In the genomic region with DNA sequence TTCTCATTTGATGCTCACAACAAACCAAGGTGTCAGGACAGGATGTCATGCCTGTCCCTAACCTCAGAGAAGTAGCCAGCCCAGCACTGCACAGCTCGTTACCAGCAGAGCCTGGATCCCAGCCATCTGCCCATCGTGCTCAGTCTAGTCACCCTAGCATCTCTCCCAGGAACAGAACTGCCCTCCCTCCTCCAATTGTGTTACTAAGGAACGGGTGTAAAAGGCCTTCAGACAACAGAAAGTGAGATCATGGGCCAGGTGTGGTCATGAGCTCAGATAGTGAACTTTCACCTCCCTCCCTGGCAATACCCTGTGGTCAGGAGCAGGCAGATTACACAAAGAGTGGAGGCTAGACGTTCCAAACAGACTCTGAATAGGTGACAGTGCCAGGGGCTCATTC, we compare ENCODE assay signal across 11 cellular contexts.
A peak's percentile ranks its signal among the peaks of the same experiment; 100 is the strongest.
DNase-seq lines count a peak whose midpoint lies in the region; ATAC-seq and TF ChIP-seq lines count a peak whose summit lies in the region.
"Had no signal": no experiment of that assay in that cellular context is flagged by ENCODE, and none has a peak within 500 bp of the region (broad histone marks: within the 10 kb centered on the region; RNA-seq: fewer than 3 reads in every experiment).

No MANE protein-coding gene starts in this region.

- no peaks in the 10 kb centered on the region for H3K36me3 Mint-ChIP-seq in T-helper 2 cell treated with Interferon-gamma antibody and Interleukin-4, amounts not matched to agents 5 μg/mL and 100 μg/mL, for 36 hours (ENCODE audit: low read depth)

- H3K27me3 Mint-ChIP-seq in T-helper 2 cell treated with Interferon-gamma antibody and Interleukin-4, amounts not matched to agents 5 μg/mL and 100 μg/mL, for 36 hours (ENCODE audit: low read depth), result no peaks in the 10 kb centered on the region

- H3K27me3 ChIP-seq in Peyer's patch (no peaks in the 10 kb centered on the region), gastroesophageal sphincter (no peaks in the 10 kb centered on the region), thoracic aorta (replicated peaks; ENCODE audit: insufficient read depth) (no peaks in the 10 kb centered on the region)

- TF ChIP-seq POLR2A in Peyer's patch (IDR thresholded peaks at IDR 0.05), result peak in 1 of 2 donors; percentile 34
- no peak for TF ChIP-seq POLR2A in gastroesophageal sphincter (IDR thresholded peaks at IDR 0.05)

- H3K36me3 ChIP-seq in Peyer's patch (no peaks in the 10 kb centered on the region), gastroesophageal sphincter (no peaks in the 10 kb centered on the region), thoracic aorta (no peaks in the 10 kb centered on the region)

- peak; percentile 8 for ATAC-seq in gastroesophageal sphincter
- no peak for ATAC-seq in thoracic aorta (ENCODE audit: insufficient number of reproducible peaks, low FRiP score, low read depth)
- no peak for ATAC-seq in GM21723 (IDR thresholded peaks at IDR 0.05; ENCODE audit: unreplicated experiment)

- no peak for TF ChIP-seq CTCF in Peyer's patch (IDR thresholded peaks at IDR 0.05)
- TF ChIP-seq CTCF in gastroesophageal sphincter (IDR thresholded peaks at IDR 0.05), result no peak
- no peak for TF ChIP-seq CTCF in thoracic aorta (IDR thresholded peaks at IDR 0.05)

- no peaks in the 10 kb centered on the region for H3K9me3 ChIP-seq in Peyer's patch
- no peaks in the 10 kb centered on the region for H3K9me3 ChIP-seq in gastroesophageal sphincter
- H3K9me3 ChIP-seq in thoracic aorta, result no peaks in the 10 kb centered on the region

- H3K27ac ChIP-seq in Peyer's patch (peak overlapping the region in 2 of 4 donors; percentile 12 to 55), gastroesophageal sphincter (peak overlapping the region; percentile 22 to 97 (median 93)), thoracic aorta (peak overlapping the region; percentile 51 to 100)
- H3K27ac ChIP-seq: SK-N-MC had no signal

- TF ChIP-seq EP300 in gastroesophageal sphincter (IDR thresholded peaks at IDR 0.05), result no peak

- H3K4me1 ChIP-seq in Peyer's patch, result peaks cover 0 to 52% (median 0%) of the 10 kb centered on the region in 4 donors
- peaks cover 15 to 78% (median 29%) of the 10 kb centered on the region in 3 donors for H3K4me1 ChIP-seq in gastroesophageal sphincter
- peaks cover 32 to 74% of the 10 kb centered on the region in 2 donors for H3K4me1 ChIP-seq in thoracic aorta (ENCODE audit: control insufficient read depth in 1 of 2, low read depth in 2 of 2)

- no peak overlapping the region for H3K4me3 ChIP-seq in Peyer's patch
- H3K4me3 ChIP-seq in gastroesophageal sphincter, result no peak overlapping the region
- H3K4me3 ChIP-seq in thoracic aorta, result no peak overlapping the region
- H3K4me3 ChIP-seq: SK-N-MC had no signal

- H3K4me3 Mint-ChIP-seq in T-helper 2 cell treated with Interferon-gamma antibody and Interleukin-4, amounts not matched to agents 5 μg/mL and 100 μg/mL, for 36 hours, result no peak overlapping the region

- peaks cover 13% of the 10 kb centered on the region for H3K4me1 Mint-ChIP-seq in T-helper 2 cell treated with Interferon-gamma antibody and Interleukin-4, amounts not matched to agents 5 μg/mL and 100 μg/mL, for 36 hours (ENCODE audit: low read depth)

- no peak overlapping the region for H3K27ac Mint-ChIP-seq in T-helper 2 cell treated with Interferon-gamma antibody and Interleukin-4, amounts not matched to agents 5 μg/mL and 100 μg/mL, for 36 hours

- 18 to 44% methylated on average over 2 of the region's 4 CpGs for WGBS in gastroesophageal sphincter (ENCODE audit: low coverage in 1 of 2), 2 donors

- H3K9me3 Mint-ChIP-seq in T-helper 2 cell treated with Interferon-gamma antibody and Interleukin-4, amounts not matched to agents 5 μg/mL and 100 μg/mL, for 36 hours, result no peaks in the 10 kb centered on the region

- peak; percentile 20 for DNase-seq in T-helper 2 cell treated with Interferon-gamma antibody and Interleukin-4, amounts not matched to agents 5 μg/mL and 100 μg/mL, for 36 hours (ENCODE audit: low spot score)
- DNase-seq in T-helper 2 cell, result no peak
- peak in 2 of 3 donors; percentile 70 to 84 for DNase-seq in Peyer's patch
- no peak for DNase-seq in thoracic aorta (ENCODE audit: low spot score)
- DNase-seq in retina, result no peak
- no peak for DNase-seq in NCI-H2227 treated with DMSO at 0.1 percent for 48 hours (lab: John Stamatoyannopoulos, UW)
- DNase-seq: activated CD8-positive, alpha-beta memory T cell treated with anti-CD3 and anti-CD28 coated beads, Interleukin-2, amount 50 U/mL, for 4 hours; NCI-H2081 treated with DMSO at 0.1 percent for 48 hours had no signal

Comparison
In these comparisons a context has a peak if more than half of its experiments do, and no peak if none do; other contexts are left out.
1. DNase-seq: peak in T-helper 2 cell treated with Interferon-gamma antibody and Interleukin-4, amounts not matched to agents 5 μg/mL and 100 μg/mL, for 36 hours (single experiment) and Peyer's patch (2 of 3); none in T-helper 2 cell (0 of 5), thoracic aorta (single experiment), retina (single experiment) and NCI-H2227 treated with DMSO at 0.1 percent for 48 hours (single experiment).